ENCODE assay signal across 17 cellular contexts in the genomic region with DNA sequence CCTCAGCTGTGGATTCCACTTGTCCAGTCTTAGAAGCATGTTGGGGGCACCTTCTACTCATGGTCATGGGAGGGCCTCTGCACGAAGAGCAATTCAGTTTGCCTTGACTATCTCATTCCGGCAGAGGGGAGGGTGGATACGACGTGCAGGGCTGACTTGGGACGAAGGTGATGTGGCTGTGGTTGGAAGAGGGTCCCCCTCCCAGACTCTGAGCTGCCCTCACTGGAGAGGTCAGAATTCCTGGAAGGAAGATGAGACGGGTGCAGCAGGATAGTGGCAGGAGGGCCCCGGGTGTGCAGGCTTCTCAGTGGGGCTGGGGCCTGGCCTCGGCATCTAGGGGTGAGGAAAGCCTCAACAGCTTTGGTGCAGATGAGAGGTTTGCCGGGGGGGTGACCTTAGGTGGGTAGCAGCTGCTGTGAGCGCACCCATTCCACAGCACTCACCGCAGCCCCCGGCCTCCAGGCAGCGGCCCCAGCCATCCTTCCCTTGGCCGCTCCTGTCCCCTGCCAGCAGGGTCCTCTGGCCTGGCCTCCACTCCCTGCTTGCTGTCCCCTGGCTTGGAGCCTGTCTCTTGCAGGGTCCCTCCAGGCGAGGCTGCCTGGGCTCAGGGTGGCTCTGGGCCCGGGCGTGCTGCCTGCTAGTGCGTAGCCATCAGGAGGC. TPM values are rescaled to one million over a fixed set of nuclear protein-coding genes. Genes with fewer than 3 reads are reported as not detected.
A peak's percentile ranks its signal among the peaks of the same experiment; 100 is the strongest.
DNase-seq lines count a peak whose midpoint lies in the region; ATAC-seq, FAIRE-seq and TF ChIP-seq lines count a peak whose summit lies in the region.
"Had no signal": no experiment of that assay in that cellular context is flagged by ENCODE, and none has a peak within 500 bp of the region (broad histone marks: within the 10 kb centered on the region; RNA-seq: fewer than 3 reads in every experiment).

No MANE protein-coding gene starts in this region.

- no peaks in the 10 kb centered on the region for H3K9me2 ChIP-seq in PC-9 (ENCODE audit: insufficient read depth)

- H3K27ac Mint-ChIP-seq in activated naive CD8-positive, alpha-beta T cell treated with anti-CD3 and anti-CD28 coated beads, Interleukin-2, amount 10 ng/mL, durations not matched to agents 7 days and 5 days: peak overlapping the region; percentile 34
- no peak overlapping the region for H3K27ac Mint-ChIP-seq in memory B cell
- H3K27ac Mint-ChIP-seq: type B pancreatic cell had no signal

- CTCF ChIA-PET in PC-9 (lab: Charles Lee): no interaction called here

- H3K27me3 ChIP-seq in right atrium auricular region (no peaks in the 10 kb centered on the region), PC-9 (ENCODE audit: insufficient read depth, low read depth) (no peaks in the 10 kb centered on the region)
- H3K27me3 ChIP-seq: ascending aorta, dorsolateral prefrontal cortex had no signal

- peaks cover 45% of the 10 kb centered on the region for H3K79me2 ChIP-seq in PC-9 (ENCODE audit: low read depth)

- H4K20me1 ChIP-seq in PC-9 (ENCODE audit: insufficient read depth): peaks cover 64% of the 10 kb centered on the region

- H3K9me3 ChIP-seq in right atrium auricular region (no peaks in the 10 kb centered on the region), PC-9 (ENCODE audit: insufficient read depth, low read depth) (no peaks in the 10 kb centered on the region)
- H3K9me3 ChIP-seq: ascending aorta had no signal

- ATAC-seq in Right ventricle myocardium inferior (no peak), memory B cell (ENCODE audit: low read depth) (no peak), GM19023 (IDR thresholded peaks at IDR 0.05; ENCODE audit: unreplicated experiment) (no peak)
- ATAC-seq in activated naive CD8-positive, alpha-beta T cell treated with anti-CD3 and anti-CD28 coated beads, Interleukin-2, amount 10 ng/mL, durations not matched to agents 7 days and 5 days (ENCODE audit: low read depth): no peak

- H3K4me3 Mint-ChIP-seq in activated naive CD8-positive, alpha-beta T cell treated with anti-CD3 and anti-CD28 coated beads, Interleukin-2, amount 10 ng/mL, durations not matched to agents 7 days and 5 days: peak overlapping the region; percentile 44
- peak overlapping the region; percentile 22 for H3K4me3 Mint-ChIP-seq in memory B cell

- H3K27me3 Mint-ChIP-seq in activated naive CD8-positive, alpha-beta T cell treated with anti-CD3 and anti-CD28 coated beads, Interleukin-2, amount 10 ng/mL, durations not matched to agents 7 days and 5 days: no peaks in the 10 kb centered on the region
- H3K27me3 Mint-ChIP-seq in memory B cell: no peaks in the 10 kb centered on the region

- POLR2A ChIA-PET in activated naive CD8-positive, alpha-beta T cell treated with anti-CD3 and anti-CD28 coated beads, Interleukin-2, amount 10 ng/mL, durations not matched to agents 7 days and 5 days (lab: Charles Lee): interaction anchor here (3.2 kb wide), 1 partner anchor 15 kb away, joined by 10 read pairs; the partner anchor contains the start of gene CAPN10
- POLR2A ChIA-PET in PC-9 (lab: Charles Lee; ENCODE audit: unreplicated experiment): no interaction called here

- no peak overlapping the region for H3K4me3 ChIP-seq in right atrium auricular region
- H3K4me3 ChIP-seq in PC-9: no peak overlapping the region
- H3K4me3 ChIP-seq: ascending aorta had no signal

- no peaks in the 10 kb centered on the region; the same call in none of the 2 replicates for H3F3A ChIP-seq in PC-9 (ENCODE audit: insufficient read depth, low read depth)

- H3K36me3 ChIP-seq in right atrium auricular region (peaks cover 28% of the 10 kb centered on the region), PC-9 (ENCODE audit: low read depth) (peaks cover 4% of the 10 kb centered on the region)

- H2AFZ ChIP-seq in PC-9: no peak overlapping the region

- intact Hi-C loops in Right ventricle myocardium inferior (cut with DNase I) (no loop called here), PC-9 (cut with micrococcal nuclease; ENCODE audit: unreplicated experiment) (no loop called here)

- H3K27ac ChIP-seq in right atrium auricular region: no peak overlapping the region
- H3K27ac ChIP-seq in PC-9: no peak overlapping the region
- H3K27ac ChIP-seq: ascending aorta had no signal

- no peaks in the 10 kb centered on the region for H3K9me3 Mint-ChIP-seq in activated naive CD8-positive, alpha-beta T cell treated with anti-CD3 and anti-CD28 coated beads, Interleukin-2, amount 10 ng/mL, durations not matched to agents 7 days and 5 days
- no peaks in the 10 kb centered on the region for H3K9me3 Mint-ChIP-seq in memory B cell
- H3K9me3 Mint-ChIP-seq: type B pancreatic cell had no signal

- H3K36me3 Mint-ChIP-seq in activated naive CD8-positive, alpha-beta T cell treated with anti-CD3 and anti-CD28 coated beads, Interleukin-2, amount 10 ng/mL, durations not matched to agents 7 days and 5 days: peaks cover 5% of the 10 kb centered on the region
- H3K36me3 Mint-ChIP-seq in memory B cell: peaks cover 11% of the 10 kb centered on the region
- H3K36me3 Mint-ChIP-seq: type B pancreatic cell had no signal

- no TSS peak for BruUV-seq in PC-9 (replicated peaks; lab: Mats Ljungman, UMichigan)

- H3K4me2 ChIP-seq in PC-9: no peak overlapping the region

- FAIRE-seq in urothelium cell line (lab: Jason Lieb, UNC): peak; percentile 66

- H3K4me1 ChIP-seq in right atrium auricular region (peaks cover 0 to 38% of the 10 kb centered on the region in 2 donors), PC-9 (replicated peaks; ENCODE audit: insufficient read depth) (peaks cover 27% of the 10 kb centered on the region)

- DNase-seq in Right ventricle myocardium inferior (ENCODE audit: missing footprints) (peak; percentile 40), right atrium auricular region (ENCODE audit: low spot score) (no peak), memory B cell (ENCODE audit: low spot score in 2 of 2) (no peak), urothelium cell line (ENCODE audit: low spot score) (no peak), NCI-H2081 treated with DMSO at 0.1 percent for 48 hours (lab: John Stamatoyannopoulos, UW) (no peak), PC-9 (no peak)
- DNase-seq in activated naive CD8-positive, alpha-beta T cell treated with anti-CD3 and anti-CD28 coated beads, Interleukin-2, amount 10 ng/mL, durations not matched to agents 7 days and 5 days: peak; percentile 28
- DNase-seq: IMR-90; NCI-H1417 treated with DMSO at 0.1 percent for 48 hours; NCI-H524; occipital lobe; SHP77; stimulated activated CD4-positive, alpha-beta T cell treated with anti-CD3 and anti-CD28 coated beads, Interleukin-15, amount 100 ng/mL, for 24 hours had no signal

- no peak for TF ChIP-seq CTCF in right atrium auricular region (IDR thresholded peaks at IDR 0.05)
- TF ChIP-seq CTCF in PC-9 (conservative IDR thresholded peaks at IDR 0.05): no peak

- H3K4me1 Mint-ChIP-seq in activated naive CD8-positive, alpha-beta T cell treated with anti-CD3 and anti-CD28 coated beads, Interleukin-2, amount 10 ng/mL, durations not matched to agents 7 days and 5 days: peaks cover 18% of the 10 kb centered on the region
- peaks cover 29% of the 10 kb centered on the region for H3K4me1 Mint-ChIP-seq in memory B cell

RNA-seq across cellular contexts. Expression of gene RNPEPL1, which starts 3.2 kb away (rescaled TPM):
- 98.4 TPM for total RNA-seq in Right ventricle myocardium inferior
- 10 to 100 TPM; 62.0 to 76.3 TPM for total RNA-seq in right atrium auricular region
- total RNA-seq in activated naive CD8-positive, alpha-beta T cell treated with anti-CD3 and anti-CD28 coated beads, Interleukin-2, amount 10 ng/mL, durations not matched to agents 7 days and 5 days: 100 to 1,000 TPM; 124 TPM
- total RNA-seq in PC-9 (2021): 101 and 125 TPM in 2 replicates

RNA-seq across cellular contexts. Expression of gene DUSP28, which starts 11.3 kb away (rescaled TPM):
- 14.4 TPM for total RNA-seq in Right ventricle myocardium inferior
- 10 to 100 TPM; 12.0 to 17.5 TPM for total RNA-seq in right atrium auricular region
- total RNA-seq in activated naive CD8-positive, alpha-beta T cell treated with anti-CD3 and anti-CD28 coated beads, Interleukin-2, amount 10 ng/mL, durations not matched to agents 7 days and 5 days: 10 to 100 TPM; 12.3 to 13.8 TPM
- 10.9 and 11.5 TPM in 2 replicates for total RNA-seq in PC-9 (2021)

RNA-seq across cellular contexts. Expression of gene ANKMY1, which starts 13.7 kb away (rescaled TPM):
- total RNA-seq in Right ventricle myocardium inferior: 5.9 TPM
- 1 to 10 TPM; 3.7 to 7.9 TPM for total RNA-seq in right atrium auricular region
- 10 to 100 TPM; 50.9 to 53.2 TPM for total RNA-seq in activated naive CD8-positive, alpha-beta T cell treated with anti-CD3 and anti-CD28 coated beads, Interleukin-2, amount 10 ng/mL, durations not matched to agents 7 days and 5 days
- 85.7 and 94.8 TPM in 2 replicates for total RNA-seq in PC-9 (2021)

RNA-seq across cellular contexts. Expression of gene CAPN10, which starts 15.1 kb away (rescaled TPM):
- total RNA-seq in Right ventricle myocardium inferior (51.8 TPM), right atrium auricular region (10 to 100 TPM; 14.1 to 14.6 TPM), PC-9 (2021) (49.8 and 70.3 TPM in 2 replicates)
- total RNA-seq in activated naive CD8-positive, alpha-beta T cell treated with anti-CD3 and anti-CD28 coated beads, Interleukin-2, amount 10 ng/mL, durations not matched to agents 7 days and 5 days: 10 to 100 TPM; 72.3 to 74.2 TPM

RNA-seq across cellular contexts. Expression of gene GPR35, which starts 53.8 kb away (rescaled TPM):
- total RNA-seq in Right ventricle myocardium inferior (2.2 TPM), right atrium auricular region (under 1 TPM; 0.56 to 0.86 TPM), PC-9 (2021) (1.1 and 2.5 TPM in 2 replicates)
- total RNA-seq in activated naive CD8-positive, alpha-beta T cell treated with anti-CD3 and anti-CD28 coated beads, Interleukin-2, amount 10 ng/mL, durations not matched to agents 7 days and 5 days: 10 to 100 TPM; 19.2 to 19.3 TPM
- total RNA-seq: ascending aorta, IMR-90 had no signal

Comparison
In these comparisons a context has a peak if more than half of its experiments do, and no peak if none do; other contexts are left out.
1. DNase-seq: peak in Right ventricle myocardium inferior (single experiment) and activated naive CD8-positive, alpha-beta T cell treated with anti-CD3 and anti-CD28 coated beads, Interleukin-2, amount 10 ng/mL, durations not matched to agents 7 days and 5 days (single experiment); none in right atrium auricular region (single experiment), memory B cell (0 of 2), urothelium cell line (single experiment), NCI-H2081 treated with DMSO at 0.1 percent for 48 hours (single experiment) and PC-9 (0 of 2).